In the genomic region with DNA sequence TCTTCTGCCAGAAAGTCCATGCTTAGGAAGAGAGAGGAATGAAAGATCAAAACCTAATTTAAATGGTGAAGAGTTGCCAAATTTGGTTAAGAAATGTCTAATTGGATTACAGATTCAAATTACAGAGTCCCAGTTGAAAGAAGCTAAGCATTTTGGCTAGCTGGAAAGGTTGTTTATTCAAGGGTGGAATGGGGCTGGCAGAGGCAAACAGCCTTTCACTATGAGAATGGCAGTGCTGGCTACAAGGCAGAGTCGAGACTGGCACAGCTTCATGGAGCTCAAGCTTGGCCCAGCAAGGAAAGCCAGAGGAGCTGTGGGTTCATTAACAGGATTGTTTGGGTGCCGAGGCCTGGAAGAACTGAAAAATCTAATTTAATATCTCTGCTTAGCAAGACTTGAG, we compare ENCODE assay signal across 22 cellular contexts. TPM values are rescaled to one million over a fixed set of nuclear protein-coding genes. Genes with fewer than 3 reads are reported as not detected.
A peak's percentile ranks its signal among the peaks of the same experiment; 100 is the strongest.
DNase-seq lines count a peak whose midpoint lies in the region; ATAC-seq, FAIRE-seq and TF ChIP-seq lines count a peak whose summit lies in the region.
"Had no signal": no experiment of that assay in that cellular context is flagged by ENCODE, and none has a peak within 500 bp of the region (broad histone marks: within the 10 kb centered on the region; RNA-seq: fewer than 3 reads in every experiment).

No MANE protein-coding gene starts in this region.

- H3K79me2 ChIP-seq in mesendoderm (ENCODE audit: control insufficient read depth, insufficient read depth, low read length) = peaks cover 1% of the 10 kb centered on the region

- no peak overlapping the region for H3K4me2 ChIP-seq in mesendoderm (ENCODE audit: low read length)

- TF ChIP-seq CTCF in heart left ventricle (IDR thresholded peaks at IDR 0.05) = no peak
- no peak for TF ChIP-seq CTCF in dorsolateral prefrontal cortex (IDR thresholded peaks at IDR 0.05 in 54 of 56, conservative IDR thresholded peaks at IDR 0.05 in 2 of 56; ENCODE audit: low read depth in 1 of 56, partially characterized antibody in 56 of 56)
- TF ChIP-seq CTCF in kidney (IDR thresholded peaks at IDR 0.05; ENCODE audit: borderline replicate concordance, extremely low read depth, insufficient read depth) = no peak

- H2BK5ac ChIP-seq in mesendoderm (ENCODE audit: low read length) = no peak overlapping the region

- intact Hi-C loops in heart left ventricle (cut with DNase I) = loop anchor here in 1 of 10 donors (10.0 kb wide), 1 partner anchor 59 kb away; no protein-coding TSS in a partner anchor
- intact Hi-C loops in left cardiac atrium (cut with DNase I) = no loop called here
- intact Hi-C loops in dorsolateral prefrontal cortex (cut with DNase I) = loop anchor here in 1 of 2 donors (5.0 kb wide), 1 partner anchor 47 kb away; no protein-coding TSS in a partner anchor
- intact Hi-C loops in kidney (cut with DNase I) = no loop called here

- DNase-seq in heart left ventricle (no peak), left cardiac atrium (no peak), dorsolateral prefrontal cortex (peak in 5 of 10 donors; percentile 9 to 64 (median 46)), midbrain (lab: John Stamatoyannopoulos, UW) (peak; percentile 60), superior temporal gyrus (ENCODE audit: extremely low spot score) (peak; percentile 55), mesendoderm (no peak), kidney (no peak), dedifferentiated amniotic fluid mesenchymal stem cell (ENCODE audit: extremely low spot score) (no peak)
- DNase-seq: 8988T; activated CD8-positive, alpha-beta T cell treated with anti-CD3 and anti-CD28 coated beads, Interleukin-2, amount 10 ng/mL, durations not matched to agents 7 days and 5 days; activated naive CD4-positive, alpha-beta T cell treated with anti-CD3 and anti-CD28 coated beads for 36 hours; activated T-cell treated with anti-CD3 and anti-CD28 coated beads, Interleukin-2, amount 50 U/mL, for 4 hours; Caco-2; cerebellar nuclear complex; effector memory CD4-positive, alpha-beta T cell; HCEC 1CT; mammary epithelial cell; natural killer cell; NCI-H1048; NCI-H1930; NK-92 treated with Interleukin-12 subunit alpha and Interleukin-12 subunit beta, amount 100 ng/mL, for 24 hours had no signal

- no peak overlapping the region for H2AK5ac ChIP-seq in mesendoderm (ENCODE audit: low read length)

- no peak for TF ChIP-seq POLR2A in heart left ventricle (IDR thresholded peaks at IDR 0.05)

- H4K8ac ChIP-seq in mesendoderm (ENCODE audit: low read depth, low read length) = no peak overlapping the region

- no peak for FAIRE-seq in kidney (lab: Jason Lieb, UNC)
- FAIRE-seq: GM18507 had no signal

- 71 to 80% (median 78%) methylated on average over 2 of the region's 2 CpGs for WGBS in heart left ventricle, 4 donors
- WGBS in mesendoderm (ENCODE audit: extremely low coverage, insufficient coverage, low lambda C conversion rate) = no CpG with 5 or more reads among the region's 2 CpGs

- H3K4me1 ChIP-seq in heart left ventricle (peaks cover 7 to 77% (median 43%) of the 10 kb centered on the region in 12 donors), mesendoderm (ENCODE audit: control insufficient read depth, low read depth, low read length) (peaks cover 8% of the 10 kb centered on the region), kidney (ENCODE audit: control insufficient read depth in 1 of 2, insufficient read depth in 1 of 2, low read depth in 1 of 2, low read length in 2 of 2) (peaks cover 5 to 6% of the 10 kb centered on the region in 2 donors)
- H3K4me1 ChIP-seq: Caco-2 had no signal

- H3K9me3 ChIP-seq in heart left ventricle = no peaks in the 10 kb centered on the region
- no peaks in the 10 kb centered on the region for H3K9me3 ChIP-seq in kidney (ENCODE audit: control insufficient read depth in 1 of 2, low read length in 2 of 2)
- H3K9me3 ChIP-seq: Caco-2 had no signal

- no peak overlapping the region for H4K5ac ChIP-seq in mesendoderm (ENCODE audit: low read length)

- H2BK120ac ChIP-seq in mesendoderm (ENCODE audit: low read depth, low read length) = no peak overlapping the region

- no peak overlapping the region for H3K23ac ChIP-seq in mesendoderm (ENCODE audit: low read length)

- H3K36me3 ChIP-seq in heart left ventricle (peaks cover 0 to 82% (median 71%) of the 10 kb centered on the region in 9 donors), mesendoderm (ENCODE audit: control insufficient read depth, insufficient read depth, low read length) (peaks cover 5% of the 10 kb centered on the region), kidney (ENCODE audit: control insufficient read depth in 1 of 2, insufficient read depth in 2 of 2, low read length in 2 of 2) (peaks cover 2 to 20% of the 10 kb centered on the region in 2 donors)

- H3K4ac ChIP-seq in mesendoderm (ENCODE audit: low read depth, low read length) = no peak overlapping the region

- ATAC-seq in heart left ventricle (peak in 3 of 4 donors; percentile 42 to 49 (median 47)), left cardiac atrium (no peak)
- ATAC-seq: activated CD8-positive, alpha-beta T cell treated with anti-CD3 and anti-CD28 coated beads, Interleukin-2, amount 10 ng/mL, durations not matched to agents 7 days and 5 days; activated T-cell treated with anti-CD3 and anti-CD28 coated beads, Interleukin-2, amount 50 U/mL, for 4 hours; natural killer cell had no signal

- H3K27me3 ChIP-seq in heart left ventricle (no peaks in the 10 kb centered on the region), dorsolateral prefrontal cortex (no peaks in the 10 kb centered on the region), mesendoderm (ENCODE audit: insufficient read depth, low read length, poor library complexity) (no peaks in the 10 kb centered on the region)

- peaks cover 8% of the 10 kb centered on the region for H3K79me1 ChIP-seq in mesendoderm (ENCODE audit: low read length)

- H3K4me3 ChIP-seq in heart left ventricle (no peak overlapping the region), dorsolateral prefrontal cortex (no peak overlapping the region), mesendoderm (ENCODE audit: low read length) (no peak overlapping the region), kidney (ENCODE audit: low read length in 2 of 2) (no peak overlapping the region)

- no peak overlapping the region for H3K56ac ChIP-seq in mesendoderm (ENCODE audit: low read length)

- H3K9ac ChIP-seq in mesendoderm (ENCODE audit: low read length) (no peak overlapping the region), kidney (ENCODE audit: low read length in 2 of 2) (no peak overlapping the region)

- H3K27ac ChIP-seq in heart left ventricle (peak overlapping the region in 8 of 12 donors; percentile 19 to 93 (median 51)), dorsolateral prefrontal cortex (peak overlapping the region in 32 of 59 donors; percentile 1 to 59 (median 22)), mesendoderm (ENCODE audit: low read depth, low read length) (no peak overlapping the region), kidney (ENCODE audit: low read depth in 2 of 2, low read length in 2 of 2) (no peak overlapping the region)

- H3K18ac ChIP-seq in mesendoderm (ENCODE audit: low read length) = no peak overlapping the region

- no peak overlapping the region for H2BK15ac ChIP-seq in mesendoderm (replicated peaks; ENCODE audit: low read depth)

RNA-seq across cellular contexts. Expression of gene MAP3K3, which starts 13.6 kb away (rescaled TPM):
- total RNA-seq in heart left ventricle = 100 to 1,000 TPM in 1 of 9 donors, 10 to 100 TPM in 8; 31.0 to 102 (median 58.0) TPM
- polyA plus RNA-seq in heart left ventricle = 10 to 100 TPM; 20.5 to 70.9 TPM
- total RNA-seq in left cardiac atrium = 10 to 100 TPM; 38.2 to 45.3 TPM
- total RNA-seq in dorsolateral prefrontal cortex = 10 to 100 TPM; 24.2 to 55.3 (median 37.6) TPM
- polyA plus RNA-seq in mesendoderm (2013, experiment 1 of 2) = 18.8 TPM
- 19.0 TPM for polyA plus RNA-seq in mesendoderm (2013, experiment 2 of 2)
- total RNA-seq in kidney = 50.5 TPM
- 17.4 TPM for polyA plus RNA-seq in kidney (ENCODE audit: insufficient read depth, low read depth, low replicate concordance)

RNA-seq across cellular contexts. Expression of gene TACO1, which starts 35.1 kb away (rescaled TPM):
- total RNA-seq in heart left ventricle = 10 to 100 TPM; 23.0 to 48.0 (median 40.6) TPM
- 10 to 100 TPM; 52.7 to 54.9 TPM for polyA plus RNA-seq in heart left ventricle
- 10 to 100 TPM; 32.4 to 33.6 TPM for total RNA-seq in left cardiac atrium
- 10 to 100 TPM; 11.2 to 27.0 (median 20.5) TPM for total RNA-seq in dorsolateral prefrontal cortex
- polyA plus RNA-seq in mesendoderm (2013, experiment 1 of 2) = 18.4 TPM
- 20.5 TPM for polyA plus RNA-seq in mesendoderm (2013, experiment 2 of 2)
- 18.4 TPM for total RNA-seq in kidney
- polyA plus RNA-seq in kidney (ENCODE audit: insufficient read depth, low read depth, low replicate concordance) = 80.1 TPM

Comparison
In these comparisons a context has a peak if more than half of its experiments do, and no peak if none do; other contexts are left out.
1. ATAC-seq: peak in heart left ventricle (3 of 4); none in left cardiac atrium (0 of 2).
2. DNase-seq: peak in midbrain (single experiment) and superior temporal gyrus (single experiment); none in heart left ventricle (0 of 5), left cardiac atrium (single experiment), mesendoderm (single experiment), kidney (single experiment) and dedifferentiated amniotic fluid mesenchymal stem cell (single experiment).
3. H3K27ac ChIP-seq: peak in heart left ventricle (8 of 12) and dorsolateral prefrontal cortex (32 of 59); none in mesendoderm (single experiment) and kidney (0 of 2).